ENCODE assay signal across 17 cellular contexts in genomic region chr3:105518201-105518600, GRCh38.
DNase-seq lines count a peak whose midpoint lies in the region; ATAC-seq and TF ChIP-seq lines count a peak whose summit lies in the region.
"Had no signal": no experiment of that assay in that cellular context is flagged by ENCODE, and none has a peak within 500 bp of the region (broad histone marks: within the 10 kb centered on the region; RNA-seq: fewer than 3 reads in every experiment).

No MANE protein-coding gene starts in this region.

- H3K4me1 ChIP-seq in OCI-LY3 (ENCODE audit: low read length): peaks cover 8% of the 10 kb centered on the region
- H3K4me1 ChIP-seq: testis had no signal

- no peak overlapping the region for H3K9ac ChIP-seq in OCI-LY3 (ENCODE audit: low read length)

- no peaks in the 10 kb centered on the region for H3K36me3 Mint-ChIP-seq in activated naive CD4-positive, alpha-beta T cell treated with anti-CD3 and anti-CD28 coated beads for 36 hours (ENCODE audit: low read depth)
- H3K36me3 Mint-ChIP-seq: brain; naive thymus-derived CD8-positive, alpha-beta T cell had no signal

- H3K4me3 Mint-ChIP-seq in activated naive CD4-positive, alpha-beta T cell treated with anti-CD3 and anti-CD28 coated beads for 36 hours: no peak overlapping the region
- H3K4me3 Mint-ChIP-seq: activated naive CD8-positive, alpha-beta T cell treated with anti-CD3 and anti-CD28 coated beads for 36 hours; CD4-positive, alpha-beta T cell; HFFc6; IgD-negative memory B cell; naive thymus-derived CD8-positive, alpha-beta T cell had no signal

- no peaks in the 10 kb centered on the region for H3K36me3 ChIP-seq in OCI-LY3 (replicated peaks; ENCODE audit: low read depth, low read length)
- H3K36me3 ChIP-seq: pancreas had no signal

- no peaks in the 10 kb centered on the region for H3K4me1 Mint-ChIP-seq in activated naive CD4-positive, alpha-beta T cell treated with anti-CD3 and anti-CD28 coated beads for 36 hours (ENCODE audit: low read depth)

- no peak overlapping the region for H3K27ac Mint-ChIP-seq in activated naive CD4-positive, alpha-beta T cell treated with anti-CD3 and anti-CD28 coated beads for 36 hours
- H3K27ac Mint-ChIP-seq: activated naive CD8-positive, alpha-beta T cell treated with anti-CD3 and anti-CD28 coated beads for 36 hours; brain; CD4-positive, alpha-beta T cell; IgD-negative memory B cell; naive thymus-derived CD8-positive, alpha-beta T cell had no signal

- H3K27ac ChIP-seq in OCI-LY3 (ENCODE audit: low read length): no peak overlapping the region
- H3K27ac ChIP-seq: pancreas, testis had no signal

- no peaks in the 10 kb centered on the region for H3K27me3 Mint-ChIP-seq in activated naive CD4-positive, alpha-beta T cell treated with anti-CD3 and anti-CD28 coated beads for 36 hours (ENCODE audit: low read depth)
- H3K27me3 Mint-ChIP-seq: activated naive CD8-positive, alpha-beta T cell treated with anti-CD3 and anti-CD28 coated beads for 36 hours; CD4-positive, alpha-beta T cell; IgD-negative memory B cell had no signal

- H2AFZ ChIP-seq in OCI-LY3 (ENCODE audit: low read depth, low read length): no peak overlapping the region

- H3K9me3 ChIP-seq in OCI-LY3 (ENCODE audit: insufficient read depth, low read length): no peaks in the 10 kb centered on the region
- H3K9me3 ChIP-seq: pancreas, testis had no signal

- 0 out of 2 replicates have a peak, but pooled peaks have one; percentile 16 for TF ChIP-seq CTCF in OCI-LY3 (IDR thresholded peaks at IDR 0.05; ENCODE audit: low read depth, low read length)

- H3K9me3 Mint-ChIP-seq in activated naive CD4-positive, alpha-beta T cell treated with anti-CD3 and anti-CD28 coated beads for 36 hours: no peaks in the 10 kb centered on the region
- H3K9me3 Mint-ChIP-seq: activated naive CD8-positive, alpha-beta T cell treated with anti-CD3 and anti-CD28 coated beads for 36 hours; brain; CD4-positive, alpha-beta T cell; HFFc6; IgD-negative memory B cell; naive thymus-derived CD8-positive, alpha-beta T cell had no signal

- H3K27me3 ChIP-seq in OCI-LY3 (ENCODE audit: low read depth, low read length): no peaks in the 10 kb centered on the region
- H3K27me3 ChIP-seq: pancreas, testis had no signal

- peaks cover 51% of the 10 kb centered on the region for H3K79me2 ChIP-seq in OCI-LY3 (ENCODE audit: low read length)

- intact Hi-C loops in activated naive CD4-positive, alpha-beta T cell treated with anti-CD3 and anti-CD28 coated beads for 36 hours (cut with micrococcal nuclease): loop anchor here (1.0 to 5.0 kb wide), 7 partner anchors 150 to 1416 kb away; no protein-coding TSS in a partner anchor

- DNase-seq in DMS153 (lab: John Stamatoyannopoulos, UW) (peak; percentile 17), left lobe of liver (ENCODE audit: low spot score) (no peak), mesenteric fat pad (ENCODE audit: low spot score) (no peak)
- DNase-seq in activated naive CD4-positive, alpha-beta T cell treated with anti-CD3 and anti-CD28 coated beads for 36 hours: no peak
- DNase-seq in NK-92 treated with Interleukin-12 subunit alpha and Interleukin-12 subunit beta, amount 100 ng/mL, for 24 hours (lab: John Stamatoyannopoulos, UW): no peak
- DNase-seq: activated naive CD8-positive, alpha-beta T cell treated with anti-CD3 and anti-CD28 coated beads for 36 hours; left cardiac atrium; NCI-H2227 treated with DMSO at 0.1 percent for 48 hours; pancreas had no signal

- no peak overlapping the region for H3K4me2 ChIP-seq in OCI-LY3 (ENCODE audit: low read length)

- ATAC-seq in GM18870 (IDR thresholded peaks at IDR 0.05; ENCODE audit: unreplicated experiment): peak; percentile 9
- peak; percentile 54 for ATAC-seq in left lobe of liver

- no peak overlapping the region for H3K4me3 ChIP-seq in OCI-LY3 (ENCODE audit: low read length)
- H3K4me3 ChIP-seq: pancreas, testis had no signal

- H4K20me1 ChIP-seq in OCI-LY3 (ENCODE audit: insufficient read depth, low read length): peaks cover 15% of the 10 kb centered on the region; the same call in 1 of the 2 replicates

- CTCF ChIA-PET in activated naive CD4-positive, alpha-beta T cell treated with anti-CD3 and anti-CD28 coated beads for 36 hours (lab: Charles Lee): interaction anchor here (0.7 to 2.1 kb wide), 5 partner anchors 10 to 922 kb away, joined by 3 to 11 read pairs (median 5); no protein-coding TSS in a partner anchor
